Comparison of ENCODE assay signal across 17 cellular contexts in genomic region chr17:76038050-76038449, GRCh38. TPM values are rescaled to one million over a fixed set of nuclear protein-coding genes. Genes with fewer than 3 reads are reported as not detected.
DNase-seq lines count a peak whose midpoint lies in the region; ATAC-seq and TF ChIP-seq lines count a peak whose summit lies in the region.
"Had no signal": no experiment of that assay in that cellular context is flagged by ENCODE, and none has a peak within 500 bp of the region (broad histone marks: within the 10 kb centered on the region; RNA-seq: fewer than 3 reads in every experiment).

No MANE protein-coding gene starts in this region.

- no peak overlapping the region for H3K27ac Mint-ChIP-seq in endothelial cell (ENCODE audit: unreplicated experiment)
- H3K27ac Mint-ChIP-seq: activated CD4-positive, alpha-beta T cell treated with anti-CD3 and anti-CD28 coated beads, Interleukin-2, amount 10 ng/mL, durations not matched to agents 7 days and 5 days; mesothelial cell of epicardium had no signal

- WGBS in esophagus muscularis mucosa, result 69% methylated on average over 3 of the region's 3 CpGs

- H3K4me1 Mint-ChIP-seq in endothelial cell (ENCODE audit: unreplicated experiment), result peaks cover 4% of the 10 kb centered on the region
- H3K4me1 Mint-ChIP-seq: activated CD4-positive, alpha-beta T cell treated with anti-CD3 and anti-CD28 coated beads, Interleukin-2, amount 10 ng/mL, durations not matched to agents 7 days and 5 days had no signal

- TF ChIP-seq CTCF in cardiac muscle cell (IDR thresholded peaks at IDR 0.05; ENCODE audit: low read depth, low read length), result no peak
- TF ChIP-seq CTCF in esophagus muscularis mucosa (IDR thresholded peaks at IDR 0.05), result no peak
- TF ChIP-seq CTCF in endothelial cell (IDR thresholded peaks at IDR 0.05; ENCODE audit: unreplicated experiment), result no peak

- H3K27me3 ChIP-seq in cardiac muscle cell, result no peaks in the 10 kb centered on the region
- H3K27me3 ChIP-seq in esophagus muscularis mucosa, result no peaks in the 10 kb centered on the region
- no peaks in the 10 kb centered on the region for H3K27me3 ChIP-seq in stomach smooth muscle (ENCODE audit: control insufficient read depth in 1 of 2, insufficient read depth in 2 of 2, low read length in 2 of 2)
- H3K27me3 ChIP-seq: foreskin keratinocyte had no signal

- H3K4me1 ChIP-seq in cardiac muscle cell (ENCODE audit: low read depth) (peaks cover 13% of the 10 kb centered on the region), esophagus muscularis mucosa (peaks cover 6 to 34% (median 22%) of the 10 kb centered on the region in 4 donors), stomach smooth muscle (ENCODE audit: control insufficient read depth, insufficient read depth, low read length) (peaks cover 45% of the 10 kb centered on the region)
- H3K4me1 ChIP-seq: foreskin keratinocyte had no signal

- H3K36me3 ChIP-seq in cardiac muscle cell (peaks cover 32% of the 10 kb centered on the region), esophagus muscularis mucosa (peaks cover 43 to 57% (median 49%) of the 10 kb centered on the region in 4 donors), stomach smooth muscle (ENCODE audit: control insufficient read depth in 2 of 2, insufficient read depth in 2 of 2, low read length in 2 of 2) (peaks cover 19 to 30% of the 10 kb centered on the region in 2 donors)

- no peak for TF ChIP-seq EP300 in esophagus muscularis mucosa (IDR thresholded peaks at IDR 0.05)

- no peak overlapping the region for H3K4me3 ChIP-seq in cardiac muscle cell
- no peak overlapping the region for H3K4me3 ChIP-seq in esophagus muscularis mucosa
- no peak overlapping the region for H3K4me3 ChIP-seq in stomach smooth muscle (ENCODE audit: low read length in 2 of 2)
- H3K4me3 ChIP-seq: GM23248 had no signal

- TF ChIP-seq POLR2A in esophagus muscularis mucosa (IDR thresholded peaks at IDR 0.05; ENCODE audit: low read depth), result no peak

- H3K9ac ChIP-seq in stomach smooth muscle (ENCODE audit: low read length in 2 of 2), result peak overlapping the region in 1 of 2 donors; percentile 64
- H3K9ac ChIP-seq: GM23248 had no signal

- peak overlapping the region; percentile 43 for H3K27ac ChIP-seq in cardiac muscle cell
- peak overlapping the region in 3 of 4 donors; percentile 62 to 86 (median 63) for H3K27ac ChIP-seq in esophagus muscularis mucosa (replicated peaks in 1 of 4)
- peak overlapping the region; percentile 80 for H3K27ac ChIP-seq in stomach smooth muscle (ENCODE audit: low read length)
- H3K27ac ChIP-seq: foreskin keratinocyte, GM23248 had no signal

- H3K9me3 ChIP-seq in cardiac muscle cell (ENCODE audit: low read depth) (no peaks in the 10 kb centered on the region), esophagus muscularis mucosa (no peaks in the 10 kb centered on the region), stomach smooth muscle (ENCODE audit: control insufficient read depth in 2 of 2, low read length in 2 of 2) (no peaks in the 10 kb centered on the region)

- peaks cover 6% of the 10 kb centered on the region for H3K27me3 Mint-ChIP-seq in endothelial cell (ENCODE audit: unreplicated experiment)
- H3K27me3 Mint-ChIP-seq: activated CD4-positive, alpha-beta T cell treated with anti-CD3 and anti-CD28 coated beads, Interleukin-2, amount 10 ng/mL, durations not matched to agents 7 days and 5 days had no signal

- no peak for ATAC-seq in left cardiac atrium
- ATAC-seq: foreskin keratinocyte had no signal

- H3K36me3 Mint-ChIP-seq in endothelial cell (ENCODE audit: low read depth, unreplicated experiment), result peaks cover 30% of the 10 kb centered on the region

- no peak overlapping the region for H3K4me3 Mint-ChIP-seq in endothelial cell (ENCODE audit: unreplicated experiment)
- H3K4me3 Mint-ChIP-seq: activated CD4-positive, alpha-beta T cell treated with anti-CD3 and anti-CD28 coated beads, Interleukin-2, amount 10 ng/mL, durations not matched to agents 7 days and 5 days; mesothelial cell of epicardium had no signal

- DNase-seq in cardiac muscle cell (ENCODE audit: low read depth in 1 of 2, low spot score in 1 of 2) (no peak), left cardiac atrium (no peak), esophagus muscularis mucosa (ENCODE audit: extremely low spot score) (no peak), endothelial cell (ENCODE audit: low spot score) (no peak), inferior parietal cortex (ENCODE audit: extremely low spot score) (no peak)
- DNase-seq: activated CD4-positive, alpha-beta T cell treated with anti-CD3 and anti-CD28 coated beads, Interleukin-2, amount 10 ng/mL, durations not matched to agents 7 days and 5 days; foreskin keratinocyte; GM23248; NCI-H1930; NCI-H69; stimulated activated CD4-positive, alpha-beta T cell treated with anti-CD3 and anti-CD28 coated beads, Interleukin-2, amount 100 ng/mL, for 24 hours; T-helper 2 cell had no signal

- intact Hi-C loops in left cardiac atrium (cut with DNase I) (no loop called here), esophagus muscularis mucosa (cut with DNase I) (no loop called here)

- H3K9me3 Mint-ChIP-seq in endothelial cell (ENCODE audit: unreplicated experiment), result no peaks in the 10 kb centered on the region
- H3K9me3 Mint-ChIP-seq: activated CD4-positive, alpha-beta T cell treated with anti-CD3 and anti-CD28 coated beads, Interleukin-2, amount 10 ng/mL, durations not matched to agents 7 days and 5 days; mesothelial cell of epicardium had no signal

RNA-seq across cellular contexts. Expression of gene EVPL, which starts 10.9 kb away (rescaled TPM):
- 0.09 TPM in 1 of 2 replicates, not detected in the other for total RNA-seq in cardiac muscle cell
- polyA plus RNA-seq in cardiac muscle cell, result 1.0 TPM in 1 of 2 replicates, not detected in the other
- total RNA-seq in left cardiac atrium, result under 1 TPM; 0.29 to 0.39 TPM
- 1 to 10 TPM in 2 of 4 donors, under 1 TPM in 2; 0.19 to 2.1 (median 1.1) TPM for total RNA-seq in esophagus muscularis mucosa
- total RNA-seq in endothelial cell (ENCODE audit: unreplicated experiment), result not detected
- total RNA-seq: GM23248, pulmonary artery endothelial cell had no signal
- polyA plus RNA-seq: AG04450, GM23248 had no signal

RNA-seq across cellular contexts. Expression of gene SRP68, which starts 34.3 kb away (rescaled TPM):
- total RNA-seq in cardiac muscle cell (33.4 and 55.4 TPM in 2 replicates), left cardiac atrium (10 to 100 TPM; 51.1 to 60.1 TPM), esophagus muscularis mucosa (10 to 100 TPM; 41.9 to 56.9 (median 50.0) TPM), endothelial cell (ENCODE audit: unreplicated experiment) (62.6 TPM)
- 103 and 123 TPM in 2 replicates for polyA plus RNA-seq in cardiac muscle cell

RNA-seq across cellular contexts. Expression of gene GALR2, which starts 36.5 kb away (rescaled TPM):
- total RNA-seq in cardiac muscle cell (0.32 TPM in 1 of 2 replicates, not detected in the other), left cardiac atrium (not detected), esophagus muscularis mucosa (under 1 TPM in 1 of 4 donors, not detected in 3; 0.50 TPM), endothelial cell (ENCODE audit: unreplicated experiment) (not detected)
- 0.55 TPM in 1 of 2 replicates, not detected in the other for polyA plus RNA-seq in cardiac muscle cell
- total RNA-seq: GM23248, mesothelial cell of epicardium, pulmonary artery endothelial cell, ureter had no signal
- polyA plus RNA-seq: AG04450 had no signal

RNA-seq across cellular contexts. Expression of gene CDK3, which starts 37.4 kb away (rescaled TPM):
- total RNA-seq in cardiac muscle cell (13.4 and 14.3 TPM in 2 replicates), left cardiac atrium (1 to 10 TPM; 3.5 to 3.9 TPM), esophagus muscularis mucosa (1 to 10 TPM in 2 of 4 donors, under 1 TPM in 1, not detected in 1; 0.65 to 2.2 (median 1.2) TPM), endothelial cell (ENCODE audit: unreplicated experiment) (8.4 TPM)
- 12.2 and 18.5 TPM in 2 replicates for polyA plus RNA-seq in cardiac muscle cell

RNA-seq across cellular contexts. Expression of gene ZACN, which starts 40.9 kb away (rescaled TPM):
- not detected in 2 replicates for total RNA-seq in cardiac muscle cell
- 5.8 and 33.8 TPM in 2 replicates for polyA plus RNA-seq in cardiac muscle cell
- total RNA-seq in left cardiac atrium, result not detected
- total RNA-seq in esophagus muscularis mucosa, result under 1 TPM in 1 of 4 donors, not detected in 3; 0.13 TPM
- not detected for total RNA-seq in endothelial cell (ENCODE audit: unreplicated experiment)
- total RNA-seq: foreskin keratinocyte, GM23248, pulmonary artery endothelial cell, ureter had no signal
- polyA plus RNA-seq: AG04450 had no signal
